ENCODE assay signal across 9 cellular contexts in the genomic region with DNA sequence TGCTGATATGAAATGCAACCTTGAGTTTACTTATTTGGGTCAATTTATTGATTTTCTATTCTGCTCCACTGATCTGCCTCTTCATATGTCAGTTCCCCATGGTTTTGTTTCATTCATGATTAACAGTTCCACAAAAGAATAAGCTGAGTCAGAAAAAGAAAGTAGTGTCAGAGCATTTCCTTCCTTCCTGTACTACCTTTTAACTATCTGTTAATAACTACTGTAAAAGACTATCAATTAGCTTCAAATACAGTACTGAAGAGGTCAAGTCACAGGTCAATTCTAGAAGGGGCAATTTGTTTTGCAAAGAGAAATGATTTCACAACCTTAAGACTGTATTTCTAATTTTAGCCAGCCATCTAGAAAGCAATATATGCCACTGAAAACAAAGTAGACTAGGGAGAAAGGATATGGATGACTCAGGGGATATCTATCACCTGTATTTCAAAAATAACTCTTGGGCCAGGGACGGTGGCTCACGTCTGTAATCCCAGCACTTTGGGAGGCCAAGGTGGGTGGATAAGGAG.
DNase-seq lines count a peak whose midpoint lies in the region; ATAC-seq and FAIRE-seq lines count a peak whose summit lies in the region.
"Had no signal": no experiment of that assay in that cellular context is flagged by ENCODE, and none has a peak within 500 bp of the region (broad histone marks: within the 10 kb centered on the region; RNA-seq: fewer than 3 reads in every experiment).

No MANE protein-coding gene starts in this region.

- FAIRE-seq in RCC 7860 (lab: Jason Lieb, UNC) = peak; percentile 68
- FAIRE-seq: HTR-8/SVneo had no signal

- peak; percentile 16 for DNase-seq in A172 (ENCODE audit: low spot score)
- DNase-seq in RCC 7860 (ENCODE audit: low spot score) = peak; percentile 28
- no peak for DNase-seq in retina
- no peak for DNase-seq in HUDEP-2 (lab: John Stamatoyannopoulos, UW; ENCODE audit: unreplicated experiment in 76 of 76)

- ATAC-seq in GM19023 (IDR thresholded peaks at IDR 0.05; ENCODE audit: unreplicated experiment) = peak; percentile 63
- peak; percentile 68 for ATAC-seq in HG02938 (IDR thresholded peaks at IDR 0.05; ENCODE audit: unreplicated experiment)
- ATAC-seq in GM19328 (IDR thresholded peaks at IDR 0.05; ENCODE audit: unreplicated experiment) = no peak
- no peak for ATAC-seq in HG02588 (IDR thresholded peaks at IDR 0.05; ENCODE audit: unreplicated experiment)

Comparison
In these comparisons a context has a peak if more than half of its experiments do, and no peak if none do; other contexts are left out.
1. DNase-seq: peak in A172 (single experiment) and RCC 7860 (single experiment); none in retina (single experiment) and HUDEP-2 (0 of 76).
2. ATAC-seq: peak in GM19023 (single experiment) and HG02938 (single experiment); none in GM19328 (single experiment) and HG02588 (single experiment).